Comparison of ENCODE assay signal across 1 cellular context in the genomic region with DNA sequence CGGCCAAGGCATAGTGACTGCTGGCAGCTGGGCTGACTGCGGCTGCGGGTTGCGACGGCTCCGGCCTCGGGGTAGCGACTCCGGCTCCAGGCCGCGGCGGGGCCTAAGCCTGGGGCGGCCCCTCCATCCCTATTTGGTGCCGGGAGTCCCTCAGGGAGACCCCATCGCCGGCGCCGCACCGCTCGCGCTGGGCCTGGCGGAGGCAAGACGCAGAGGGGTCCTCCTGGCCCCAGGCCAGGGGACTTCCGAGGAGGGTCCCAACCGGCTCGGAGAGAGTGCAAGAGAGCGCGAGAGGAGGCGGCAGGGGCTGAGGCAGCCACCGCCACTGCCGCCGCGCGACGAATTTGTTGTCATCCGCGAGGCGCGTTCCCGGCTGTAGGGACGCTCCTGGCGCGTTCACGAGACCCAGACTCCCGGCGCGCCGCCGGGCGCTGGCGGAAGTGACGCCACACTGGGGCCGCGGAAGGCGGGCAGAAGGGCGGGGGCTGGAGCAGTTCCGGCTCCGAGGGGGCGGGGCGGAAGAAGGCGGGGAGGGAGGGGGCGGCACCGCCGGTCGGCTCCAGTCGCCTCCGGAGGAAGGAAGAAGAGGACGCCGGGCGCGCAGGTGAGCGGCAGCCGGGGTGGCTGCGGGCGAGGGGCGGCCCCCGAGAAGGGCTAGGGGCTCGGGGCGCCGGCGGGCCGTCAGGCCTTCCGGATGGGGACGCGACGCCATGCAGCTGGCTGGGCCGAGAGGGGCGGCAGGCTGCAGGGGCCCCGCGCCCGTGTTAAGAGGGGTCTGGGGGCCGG.
TF ChIP-seq lines count a peak whose summit lies in the region.

A gene with protein sequence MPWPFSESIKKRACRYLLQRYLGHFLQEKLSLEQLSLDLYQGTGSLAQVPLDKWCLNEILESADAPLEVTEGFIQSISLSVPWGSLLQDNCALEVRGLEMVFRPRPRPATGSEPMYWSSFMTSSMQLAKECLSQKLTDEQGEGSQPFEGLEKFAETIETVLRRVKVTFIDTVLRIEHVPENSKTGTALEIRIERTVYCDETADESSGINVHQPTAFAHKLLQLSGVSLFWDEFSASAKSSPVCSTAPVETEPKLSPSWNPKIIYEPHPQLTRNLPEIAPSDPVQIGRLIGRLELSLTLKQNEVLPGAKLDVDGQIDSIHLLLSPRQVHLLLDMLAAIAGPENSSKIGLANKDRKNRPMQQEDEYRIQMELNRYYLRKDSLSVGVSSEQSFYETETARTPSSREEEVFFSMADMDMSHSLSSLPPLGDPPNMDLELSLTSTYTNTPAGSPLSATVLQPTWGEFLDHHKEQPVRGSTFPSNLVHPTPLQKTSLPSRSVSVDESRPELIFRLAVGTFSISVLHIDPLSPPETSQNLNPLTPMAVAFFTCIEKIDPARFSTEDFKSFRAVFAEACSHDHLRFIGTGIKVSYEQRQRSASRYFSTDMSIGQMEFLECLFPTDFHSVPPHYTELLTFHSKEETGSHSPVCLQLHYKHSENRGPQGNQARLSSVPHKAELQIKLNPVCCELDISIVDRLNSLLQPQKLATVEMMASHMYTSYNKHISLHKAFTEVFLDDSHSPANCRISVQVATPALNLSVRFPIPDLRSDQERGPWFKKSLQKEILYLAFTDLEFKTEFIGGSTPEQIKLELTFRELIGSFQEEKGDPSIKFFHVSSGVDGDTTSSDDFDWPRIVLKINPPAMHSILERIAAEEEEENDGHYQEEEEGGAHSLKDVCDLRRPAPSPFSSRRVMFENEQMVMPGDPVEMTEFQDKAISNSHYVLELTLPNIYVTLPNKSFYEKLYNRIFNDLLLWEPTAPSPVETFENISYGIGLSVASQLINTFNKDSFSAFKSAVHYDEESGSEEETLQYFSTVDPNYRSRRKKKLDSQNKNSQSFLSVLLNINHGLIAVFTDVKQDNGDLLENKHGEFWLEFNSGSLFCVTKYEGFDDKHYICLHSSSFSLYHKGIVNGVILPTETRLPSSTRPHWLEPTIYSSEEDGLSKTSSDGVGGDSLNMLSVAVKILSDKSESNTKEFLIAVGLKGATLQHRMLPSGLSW (N-terminal part only) (minus strand): TSS at position 377 of the 786 bp plus-strand sequence. CDS start 365 bp downstream, at position 12.
A gene with protein sequence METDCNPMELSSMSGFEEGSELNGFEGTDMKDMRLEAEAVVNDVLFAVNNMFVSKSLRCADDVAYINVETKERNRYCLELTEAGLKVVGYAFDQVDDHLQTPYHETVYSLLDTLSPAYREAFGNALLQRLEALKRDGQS (plus strand): TSS at position 562 of the 786 bp plus-strand sequence. CDS start 18,722 bp downstream, outside the sequence.

TF ChIP-seq in WTC11, 78 proteins besides CTCF, POLR2A, EP300 and RAD21 (continued from another document):
- TF ChIP-seq, protein P1, sequence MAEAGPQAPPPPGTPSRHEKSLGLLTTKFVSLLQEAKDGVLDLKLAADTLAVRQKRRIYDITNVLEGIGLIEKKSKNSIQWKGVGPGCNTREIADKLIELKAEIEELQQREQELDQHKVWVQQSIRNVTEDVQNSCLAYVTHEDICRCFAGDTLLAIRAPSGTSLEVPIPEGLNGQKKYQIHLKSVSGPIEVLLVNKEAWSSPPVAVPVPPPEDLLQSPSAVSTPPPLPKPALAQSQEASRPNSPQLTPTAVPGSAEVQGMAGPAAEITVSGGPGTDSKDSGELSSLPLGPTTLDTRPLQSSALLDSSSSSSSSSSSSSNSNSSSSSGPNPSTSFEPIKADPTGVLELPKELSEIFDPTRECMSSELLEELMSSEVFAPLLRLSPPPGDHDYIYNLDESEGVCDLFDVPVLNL (CRISPR knock-in tag; IDR thresholded peaks at IDR 0.05; ENCODE audit: borderline replicate concordance, low read depth), result peak; percentile 38; the same call in 1 of the 2 replicates
- TF ChIP-seq NFYB (CRISPR knock-in tag; conservative IDR thresholded peaks at IDR 0.05; ENCODE audit: low read depth), result 0 out of 2 replicates have a peak, but pooled peaks have one; percentile 0
- TF ChIP-seq TEAD1 (CRISPR knock-in tag; IDR thresholded peaks at IDR 0.05), result no peak
- TF ChIP-seq, protein P2, sequence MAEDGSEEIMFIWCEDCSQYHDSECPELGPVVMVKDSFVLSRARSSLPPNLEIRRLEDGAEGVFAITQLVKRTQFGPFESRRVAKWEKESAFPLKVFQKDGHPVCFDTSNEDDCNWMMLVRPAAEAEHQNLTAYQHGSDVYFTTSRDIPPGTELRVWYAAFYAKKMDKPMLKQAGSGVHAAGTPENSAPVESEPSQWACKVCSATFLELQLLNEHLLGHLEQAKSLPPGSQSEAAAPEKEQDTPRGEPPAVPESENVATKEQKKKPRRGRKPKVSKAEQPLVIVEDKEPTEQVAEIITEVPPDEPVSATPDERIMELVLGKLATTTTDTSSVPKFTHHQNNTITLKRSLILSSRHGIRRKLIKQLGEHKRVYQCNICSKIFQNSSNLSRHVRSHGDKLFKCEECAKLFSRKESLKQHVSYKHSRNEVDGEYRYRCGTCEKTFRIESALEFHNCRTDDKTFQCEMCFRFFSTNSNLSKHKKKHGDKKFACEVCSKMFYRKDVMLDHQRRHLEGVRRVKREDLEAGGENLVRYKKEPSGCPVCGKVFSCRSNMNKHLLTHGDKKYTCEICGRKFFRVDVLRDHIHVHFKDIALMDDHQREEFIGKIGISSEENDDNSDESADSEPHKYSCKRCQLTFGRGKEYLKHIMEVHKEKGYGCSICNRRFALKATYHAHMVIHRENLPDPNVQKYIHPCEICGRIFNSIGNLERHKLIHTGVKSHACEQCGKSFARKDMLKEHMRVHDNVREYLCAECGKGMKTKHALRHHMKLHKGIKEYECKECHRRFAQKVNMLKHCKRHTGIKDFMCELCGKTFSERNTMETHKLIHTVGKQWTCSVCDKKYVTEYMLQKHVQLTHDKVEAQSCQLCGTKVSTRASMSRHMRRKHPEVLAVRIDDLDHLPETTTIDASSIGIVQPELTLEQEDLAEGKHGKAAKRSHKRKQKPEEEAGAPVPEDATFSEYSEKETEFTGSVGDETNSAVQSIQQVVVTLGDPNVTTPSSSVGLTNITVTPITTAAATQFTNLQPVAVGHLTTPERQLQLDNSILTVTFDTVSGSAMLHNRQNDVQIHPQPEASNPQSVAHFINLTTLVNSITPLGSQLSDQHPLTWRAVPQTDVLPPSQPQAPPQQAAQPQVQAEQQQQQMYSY (CRISPR knock-in tag; IDR thresholded peaks at IDR 0.05), result 0 out of 2 replicates have a peak, but pooled peaks have one; percentile 29
